In genomic region chr1:68974447-68974846, GRCh38 we compare ENCODE assay signal across 19 cellular contexts.
A peak's percentile ranks its signal among the peaks of the same experiment; 100 is the strongest.
DNase-seq lines count a peak whose midpoint lies in the region; ATAC-seq and TF ChIP-seq lines count a peak whose summit lies in the region.
"Had no signal": no experiment of that assay in that cellular context is flagged by ENCODE, and none has a peak within 500 bp of the region (broad histone marks: within the 10 kb centered on the region; RNA-seq: fewer than 3 reads in every experiment).

No MANE protein-coding gene starts in this region.

- no peak for TF ChIP-seq POLR2A in HCT116 (IDR thresholded peaks at IDR 0.05; ENCODE audit: borderline replicate concordance, extremely low read depth, insufficient read depth, insufficient read length)

- H3K9ac ChIP-seq in HCT116 (ENCODE audit: low read length), result no peak overlapping the region
- H3K9ac ChIP-seq in neural progenitor cell, result no peak overlapping the region
- H3K9ac ChIP-seq: BLaER1 had no signal

- H3K4me3 ChIP-seq in GM23338 (no peak overlapping the region), HCT116 (replicated peaks in 1 of 2; ENCODE audit: low read depth in 1 of 2, low read length in 2 of 2) (no peak overlapping the region), dorsolateral prefrontal cortex (no peak overlapping the region), neural progenitor cell (no peak overlapping the region)
- H3K4me3 ChIP-seq: BLaER1, HAP-1, SJCRH30 had no signal

- H3K9me2 ChIP-seq in GM23338 (ENCODE audit: insufficient read depth) (no peaks in the 10 kb centered on the region), HCT116 (ENCODE audit: insufficient read depth) (no peaks in the 10 kb centered on the region)

- H4K20me1 ChIP-seq in GM23338 (replicated peaks; ENCODE audit: insufficient read depth) (no peaks in the 10 kb centered on the region), HCT116 (ENCODE audit: insufficient read depth) (no peaks in the 10 kb centered on the region), neural progenitor cell (ENCODE audit: low read depth) (no peaks in the 10 kb centered on the region)
- H4K20me1 ChIP-seq: BLaER1 had no signal

- H3K27me3 Mint-ChIP-seq in GM23338 (ENCODE audit: insufficient read depth, low read depth, poor library complexity), result no peaks in the 10 kb centered on the region
- H3K27me3 Mint-ChIP-seq in neural progenitor cell (ENCODE audit: insufficient read depth, low read depth), result no peaks in the 10 kb centered on the region

- no peak overlapping the region for H3K27ac Mint-ChIP-seq in GM23338
- H3K27ac Mint-ChIP-seq in neural progenitor cell, result peak overlapping the region; percentile 86

- no peaks in the 10 kb centered on the region for H3K36me3 ChIP-seq in GM23338 (ENCODE audit: insufficient read depth)
- H3K36me3 ChIP-seq in HCT116 (ENCODE audit: control insufficient read depth in 1 of 2, insufficient read depth in 2 of 2, low read length in 2 of 2), result no peaks in the 10 kb centered on the region
- no peaks in the 10 kb centered on the region for H3K36me3 ChIP-seq in neural progenitor cell
- H3K36me3 ChIP-seq: BLaER1, HAP-1, SJCRH30 had no signal

- peak; percentile 19; the same call in 1 of the 2 replicates for TF ChIP-seq RAD21 in HCT116 (IDR thresholded peaks at IDR 0.05; ENCODE audit: low read depth)

- H3K4me3 Mint-ChIP-seq in GM23338, result no peak overlapping the region
- peak overlapping the region; percentile 12 for H3K4me3 Mint-ChIP-seq in neural progenitor cell

- H3K4me1 ChIP-seq in GM23338 (ENCODE audit: insufficient read depth) (peaks cover 28% of the 10 kb centered on the region), HCT116 (ENCODE audit: control insufficient read depth in 1 of 2, insufficient read depth in 2 of 2, low read length in 2 of 2) (no peaks in the 10 kb centered on the region), neural progenitor cell (peaks cover 21% of the 10 kb centered on the region)
- H3K4me1 ChIP-seq: SJCRH30 had no signal

- no peak overlapping the region for H2AFZ ChIP-seq in GM23338
- H2AFZ ChIP-seq in HCT116 (ENCODE audit: low read depth, low read length, poor library complexity, severe bottlenecking), result no peak overlapping the region
- peak overlapping the region; percentile 4 for H2AFZ ChIP-seq in neural progenitor cell (replicated peaks)

- BruUV-seq in HCT116 (replicated peaks; lab: Mats Ljungman, UMichigan), result no TSS peak

- intact Hi-C loops in HCT116 (cut with micrococcal nuclease), result no loop called here
- intact Hi-C loops in dorsolateral prefrontal cortex (cut with DNase I), result no loop called here

- TF ChIP-seq CTCF in GM23338 (conservative IDR thresholded peaks at IDR 0.05; ENCODE audit: low read depth in 2 of 2), result peak; percentile 18 to 64; a peak in 3 of 4 replicates
- 0 out of 6 replicates have a peak, but pooled peaks of 1 of the 3 experiments have one; percentile 7 for TF ChIP-seq CTCF in HCT116 (IDR thresholded peaks at IDR 0.05 in 2 of 3, conservative IDR thresholded peaks at IDR 0.05 in 1 of 3; ENCODE audit: borderline replicate concordance in 1 of 3, insufficient read depth in 1 of 3, low read depth in 2 of 3, low read length in 2 of 3)
- peak in 2 of 56 donors; percentile 12 to 17 for TF ChIP-seq CTCF in dorsolateral prefrontal cortex (IDR thresholded peaks at IDR 0.05 in 54 of 56, conservative IDR thresholded peaks at IDR 0.05 in 2 of 56; ENCODE audit: low read depth in 1 of 56, partially characterized antibody in 56 of 56)
- TF ChIP-seq CTCF in neural progenitor cell (IDR thresholded peaks at IDR 0.05), result peak; percentile 12

- H3K4me1 Mint-ChIP-seq in GM23338, result peaks cover 48% of the 10 kb centered on the region
- peaks cover 54% of the 10 kb centered on the region for H3K4me1 Mint-ChIP-seq in neural progenitor cell

- no peak for DNase-seq in GM23338 (ENCODE audit: low spot score)
- DNase-seq in HCT116 (ENCODE audit: low read depth, low spot score), result no peak
- DNase-seq in dorsolateral prefrontal cortex, result peak in 3 of 10 donors; percentile 57 to 63 (median 61)
- DNase-seq in neural progenitor cell (ENCODE audit: low spot score), result peak; percentile 11
- no peak for DNase-seq in kidney tubule cell (ENCODE audit: low spot score)
- DNase-seq in AG08396 (ENCODE audit: low spot score), result no peak
- DNase-seq: EL; Karpas-422; NCI-H1417; NCI-H1930; NCI-H510A treated with DMSO at 0.1 percent for 48 hours; NK-92 treated with Interleukin-12 subunit alpha and Interleukin-12 subunit beta, amount 100 ng/mL, for 24 hours; OCI-M1; SJCRH30 had no signal

- H3K27me3 ChIP-seq in GM23338 (ENCODE audit: insufficient read depth) (no peaks in the 10 kb centered on the region), HCT116 (ENCODE audit: insufficient read depth, low read length) (0 out of 2 replicates have a peak, but pooled peaks cover 5% of the 10 kb centered on the region), dorsolateral prefrontal cortex (no peaks in the 10 kb centered on the region), neural progenitor cell (no peaks in the 10 kb centered on the region)
- H3K27me3 ChIP-seq: BLaER1, SJCRH30 had no signal

- no peaks in the 10 kb centered on the region for H3F3A ChIP-seq in GM23338 (replicated peaks; ENCODE audit: low read depth)
- H3F3A ChIP-seq in neural progenitor cell (ENCODE audit: low read depth), result no peaks in the 10 kb centered on the region

- RAD21 ChIA-PET in HCT116 (lab: Charles Lee; ENCODE audit: low non-redundant PET in 1 of 2, low total read pairs in 2 of 2, uncharacterized antibody in 2 of 2, unreplicated experiment in 2 of 2), result no interaction called here

- POLR2A ChIA-PET in HCT116 (lab: Charles Lee), result no interaction called here

- H3K9me3 ChIP-seq in HCT116 (ENCODE audit: control insufficient read depth in 1 of 2, insufficient read depth in 1 of 2, low read depth in 1 of 2, low read length in 2 of 2) (no peaks in the 10 kb centered on the region), neural progenitor cell (ENCODE audit: low read depth) (no peaks in the 10 kb centered on the region)
- H3K9me3 ChIP-seq: BLaER1, HAP-1, SJCRH30 had no signal

- CTCF ChIA-PET in HCT116 (lab: Charles Lee), result no interaction called here

- peak; percentile 38 for ATAC-seq in GM23338
- ATAC-seq in HCT116, result no peak
- no peak for ATAC-seq in HG03280 (IDR thresholded peaks at IDR 0.05; ENCODE audit: unreplicated experiment)
- ATAC-seq: HepG2 had no signal

- no peaks in the 10 kb centered on the region for H3K36me3 Mint-ChIP-seq in GM23338 (ENCODE audit: low read depth)
- no peaks in the 10 kb centered on the region for H3K36me3 Mint-ChIP-seq in neural progenitor cell

- H3K79me2 ChIP-seq in GM23338 (replicated peaks; ENCODE audit: insufficient read depth) (no peaks in the 10 kb centered on the region), HCT116 (ENCODE audit: insufficient read depth, low read length) (no peaks in the 10 kb centered on the region), neural progenitor cell (ENCODE audit: low read depth) (no peaks in the 10 kb centered on the region)

- no peak overlapping the region for H3K4me2 ChIP-seq in GM23338
- no peak overlapping the region for H3K4me2 ChIP-seq in HCT116 (ENCODE audit: low read length)
- no peak overlapping the region for H3K4me2 ChIP-seq in neural progenitor cell
- H3K4me2 ChIP-seq: BLaER1 had no signal

- H3K9me3 Mint-ChIP-seq in GM23338 (no peaks in the 10 kb centered on the region), neural progenitor cell (no peaks in the 10 kb centered on the region)

- H3K27ac ChIP-seq in GM23338 (ENCODE audit: low read depth) (no peak overlapping the region), HCT116 (ENCODE audit: low read depth, low read length) (no peak overlapping the region), dorsolateral prefrontal cortex (peak overlapping the region in 48 of 59 donors; percentile 0 to 80 (median 61)), neural progenitor cell (no peak overlapping the region)
- H3K27ac ChIP-seq: BLaER1, RWPE1, SJCRH30 had no signal

TF ChIP-seq in GM23338, 12 proteins besides CTCF, POLR2A, EP300 and RAD21 (continues in another document):
- TF ChIP-seq EZH2 (IDR thresholded peaks at IDR 0.05; ENCODE audit: low read depth, unreplicated experiment), result no peak
- no peak for TF ChIP-seq JUNB (IDR thresholded peaks at IDR 0.05; ENCODE audit: unreplicated experiment)

TF ChIP-seq in HCT116, 20 proteins besides CTCF, POLR2A, EP300 and RAD21:
- TF ChIP-seq CEBPB (IDR thresholded peaks at IDR 0.05; ENCODE audit: low read depth) (no peak), JUND (IDR thresholded peaks at IDR 0.05) (no peak), SIN3A (IDR thresholded peaks at IDR 0.05; ENCODE audit: low read depth) (no peak), YY1 (IDR thresholded peaks at IDR 0.05; ENCODE audit: extremely low read depth, insufficient replicate concordance, low read depth, low read length) (no peak)

Comparison
In these comparisons a context has a peak if more than half of its experiments do, and no peak if none do; other contexts are left out.
1. H3K27ac ChIP-seq: peak in dorsolateral prefrontal cortex (48 of 59); none in GM23338 (single experiment), HCT116 (single experiment) and neural progenitor cell (single experiment).